ENCODE assay signal across 9 cellular contexts in genomic region chr7:38311329-38311937, GRCh38.
A peak's percentile ranks its signal among the peaks of the same experiment; 100 is the strongest.
DNase-seq lines count a peak whose midpoint lies in the region; ATAC-seq and TF ChIP-seq lines count a peak whose summit lies in the region.
"Had no signal": no experiment of that assay in that cellular context is flagged by ENCODE, and none has a peak within 500 bp of the region (broad histone marks: within the 10 kb centered on the region; RNA-seq: fewer than 3 reads in every experiment).

No MANE protein-coding gene starts in this region.

- TF ChIP-seq POLR2A in gastroesophageal sphincter (IDR thresholded peaks at IDR 0.05) = no peak

- 10% methylated on average over 7 of the region's 38 CpGs; no CpG with 5 or more reads in 1 of the 2 donors for WGBS in gastroesophageal sphincter (ENCODE audit: low coverage in 1 of 2), 2 donors

- peak overlapping the region; percentile 77 for H3K4me2 ChIP-seq in skeletal muscle satellite cell (ENCODE audit: low read length)

- no peaks in the 10 kb centered on the region for H3K9me3 ChIP-seq in RWPE2 (ENCODE audit: severe bottlenecking)
- H3K9me3 ChIP-seq in gastroesophageal sphincter = no peaks in the 10 kb centered on the region
- H3K9me3 ChIP-seq in skeletal muscle satellite cell (replicated peaks; ENCODE audit: low read length) = no peaks in the 10 kb centered on the region

- H3K36me3 ChIP-seq in RWPE2 (ENCODE audit: low read depth) (no peaks in the 10 kb centered on the region), gastroesophageal sphincter (no peaks in the 10 kb centered on the region), skeletal muscle satellite cell (ENCODE audit: insufficient read depth, low read length) (no peaks in the 10 kb centered on the region)

- TF ChIP-seq CTCF in RWPE2 (IDR thresholded peaks at IDR 0.05; ENCODE audit: poor library complexity, severe bottlenecking) (no peak), gastroesophageal sphincter (IDR thresholded peaks at IDR 0.05) (no peak)

- ATAC-seq in GM21723 (IDR thresholded peaks at IDR 0.05; ENCODE audit: unreplicated experiment) (peak; percentile 70), RWPE2 (ENCODE audit: low read depth) (peak; percentile 75), gastroesophageal sphincter (peak; percentile 18)

- H3K9ac ChIP-seq in skeletal muscle satellite cell (ENCODE audit: low read depth, low read length) = peak overlapping the region; percentile 41

- H3K4me1 ChIP-seq in RWPE2 (ENCODE audit: insufficient read depth, poor library complexity, severe bottlenecking) = peaks cover 4% of the 10 kb centered on the region
- peaks cover 0 to 18% (median 0%) of the 10 kb centered on the region in 3 donors for H3K4me1 ChIP-seq in gastroesophageal sphincter
- peaks cover 9% of the 10 kb centered on the region for H3K4me1 ChIP-seq in skeletal muscle satellite cell (ENCODE audit: control insufficient read depth, insufficient read depth, low read length)

- DNase-seq in NCI-H1417 (lab: John Stamatoyannopoulos, UW) = peak in 2 of 3 experiments; percentile 76 to 80
- DNase-seq in NCI-H1417 treated with DMSO at 0.1 percent for 48 hours (lab: John Stamatoyannopoulos, UW) = no peak
- no peak for DNase-seq in RWPE2 (ENCODE audit: low spot score)
- DNase-seq in NCI-H1436 (lab: John Stamatoyannopoulos, UW) = no peak
- no peak for DNase-seq in AG08396 (ENCODE audit: low spot score)

- H3K27me3 ChIP-seq in RWPE2 (ENCODE audit: insufficient read depth, poor library complexity, severe bottlenecking) (no peaks in the 10 kb centered on the region), gastroesophageal sphincter (peaks cover 11% of the 10 kb centered on the region), skeletal muscle satellite cell (ENCODE audit: control insufficient read depth, insufficient read depth, low read length) (peaks cover 28% of the 10 kb centered on the region)

- H3K27ac ChIP-seq in RWPE2 (ENCODE audit: poor library complexity, severe bottlenecking) (no peak overlapping the region), gastroesophageal sphincter (peak overlapping the region in 3 of 4 donors; percentile 17 to 69 (median 38))
- H3K27ac ChIP-seq: C4-2B had no signal

- H3K4me3 ChIP-seq in RWPE2 (ENCODE audit: severe bottlenecking) (peak overlapping the region; percentile 30), gastroesophageal sphincter (peak overlapping the region; percentile 16 to 52), skeletal muscle satellite cell (ENCODE audit: low read length) (peak overlapping the region; percentile 63)

- TF ChIP-seq EP300 in gastroesophageal sphincter (IDR thresholded peaks at IDR 0.05) = no peak

Comparison
In these comparisons a context has a peak if more than half of its experiments do, and no peak if none do; other contexts are left out.
1. DNase-seq: peak in NCI-H1417 (2 of 3); none in NCI-H1417 treated with DMSO at 0.1 percent for 48 hours (single experiment), RWPE2 (single experiment), NCI-H1436 (single experiment) and AG08396 (single experiment).
2. ATAC-seq: peak in every context shown above with its lines; median percentile 75 in RWPE2; 70 in GM21723; 18 in gastroesophageal sphincter.
3. Peak in every context shown above with its lines, with median percentiles within 50 percentile points of each other: H3K4me3 ChIP-seq.